ENCODE assay signal across 2 cellular contexts in genomic region chr2:118048396-118048795, GRCh38.
TF ChIP-seq lines count a peak whose summit lies in the region.

No MANE protein-coding gene starts in this region.

TF ChIP-seq in SK-N-SH treated with all-trans-retinoic acid at 6 μM for 48 hours, 23 proteins besides CTCF, POLR2A, EP300 and RAD21 (continued from another document):
- no peak for TF ChIP-seq TSHZ2 (CRISPR knock-in tag; IDR thresholded peaks at IDR 0.05)
- TF ChIP-seq, protein P1, sequence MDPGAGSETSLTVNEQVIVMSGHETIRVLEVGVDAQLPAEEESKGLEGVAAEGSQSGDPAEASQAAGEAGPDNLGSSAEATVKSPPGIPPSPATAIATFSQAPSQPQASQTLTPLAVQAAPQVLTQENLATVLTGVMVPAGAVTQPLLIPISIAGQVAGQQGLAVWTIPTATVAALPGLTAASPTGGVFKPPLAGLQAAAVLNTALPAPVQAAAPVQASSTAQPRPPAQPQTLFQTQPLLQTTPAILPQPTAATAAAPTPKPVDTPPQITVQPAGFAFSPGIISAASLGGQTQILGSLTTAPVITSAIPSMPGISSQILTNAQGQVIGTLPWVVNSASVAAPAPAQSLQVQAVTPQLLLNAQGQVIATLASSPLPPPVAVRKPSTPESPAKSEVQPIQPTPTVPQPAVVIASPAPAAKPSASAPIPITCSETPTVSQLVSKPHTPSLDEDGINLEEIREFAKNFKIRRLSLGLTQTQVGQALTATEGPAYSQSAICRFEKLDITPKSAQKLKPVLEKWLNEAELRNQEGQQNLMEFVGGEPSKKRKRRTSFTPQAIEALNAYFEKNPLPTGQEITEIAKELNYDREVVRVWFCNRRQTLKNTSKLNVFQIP (CRISPR knock-in tag; IDR thresholded peaks at IDR 0.05; ENCODE audit: borderline replicate concordance, low read depth), result no peak

TF ChIP-seq in SK-N-SH, 30 proteins besides CTCF, POLR2A, EP300 and RAD21 (continued from another document):
- TF ChIP-seq GATA2 (CRISPR knock-in tag; IDR thresholded peaks at IDR 0.05), result no peak
